In genomic region chr14:22898302-22898894, GRCh38 we compare ENCODE assay signal across 11 cellular contexts. TPM values are rescaled to one million over a fixed set of nuclear protein-coding genes. Genes with fewer than 3 reads are reported as not detected.
DNase-seq lines count a peak whose midpoint lies in the region; TF ChIP-seq lines count a peak whose summit lies in the region.
"Had no signal": no experiment of that assay in that cellular context is flagged by ENCODE, and none has a peak within 500 bp of the region (broad histone marks: within the 10 kb centered on the region; RNA-seq: fewer than 3 reads in every experiment).

No MANE protein-coding gene starts in this region.

- TF ChIP-seq CTCF in vagina (IDR thresholded peaks at IDR 0.05) = no peak

- H3K27me3 ChIP-seq in vagina = no peaks in the 10 kb centered on the region
- H3K27me3 ChIP-seq: left lung had no signal

- peaks cover 0 to 26% of the 10 kb centered on the region in 2 donors for H3K36me3 ChIP-seq in vagina

- no peaks in the 10 kb centered on the region for H3K9me3 ChIP-seq in vagina
- H3K9me3 ChIP-seq: Caco-2, left lung had no signal

- TF ChIP-seq POLR2A in vagina (IDR thresholded peaks at IDR 0.05) = no peak

- no peaks in the 10 kb centered on the region for H3K4me1 ChIP-seq in vagina

- peak; percentile 11 for DNase-seq in stimulated activated CD4-positive, alpha-beta T cell treated with anti-CD3 and anti-CD28 coated beads, Interleukin-4, amount 100 ng/mL, for 24 hours
- DNase-seq in stimulated activated CD4-positive, alpha-beta T cell treated with anti-CD3 and anti-CD28 coated beads, Interleukin-12 subunit alpha, Interleukin-12 subunit beta, amount 100 ng/mL, for 4 hours = no peak
- DNase-seq in amniotic epithelial cell (ENCODE audit: low read depth) (peak; percentile 89), iris pigment epithelial cell (ENCODE audit: low read depth) (peak; percentile 87), vagina (ENCODE audit: extremely low spot score in 2 of 2) (no peak), AG08396 (ENCODE audit: low spot score) (no peak), ureter (ENCODE audit: low spot score) (no peak)
- no peak for DNase-seq in NK-92 treated with Interleukin-12 subunit alpha and Interleukin-12 subunit beta, amount 100 ng/mL, for 24 hours (lab: John Stamatoyannopoulos, UW)
- DNase-seq: Caco-2, left lung had no signal

- no peak overlapping the region for H3K4me3 ChIP-seq in vagina
- H3K4me3 ChIP-seq: left lung, skin epidermis had no signal

- intact Hi-C loops in vagina (cut with DNase I) = no loop called here

- H3K27ac ChIP-seq in vagina = peak overlapping the region; percentile 18
- H3K27ac ChIP-seq: left lung had no signal

RNA-seq across cellular contexts. Expression of gene REM2, which starts 15.4 kb away (rescaled TPM):
- total RNA-seq in vagina (3.9 TPM), ureter (0.18 TPM)

RNA-seq across cellular contexts. Expression of gene RBM23, which starts 20.6 kb away (rescaled TPM):
- total RNA-seq in vagina (68.5 TPM), ureter (84.4 TPM)

RNA-seq across cellular contexts. Expression of gene LRP10, which starts 26.9 kb away (rescaled TPM):
- total RNA-seq in vagina = 137 TPM
- 128 TPM for total RNA-seq in ureter

RNA-seq across cellular contexts. Expression of gene PRMT5, which starts 30.8 kb away (rescaled TPM):
- total RNA-seq in vagina (65.6 TPM), ureter (80.9 TPM)

RNA-seq across cellular contexts. Expression of gene HAUS4, which starts 58.5 kb away (rescaled TPM):
- total RNA-seq in vagina = 65.6 TPM
- total RNA-seq in ureter = 29.2 TPM

Comparison
In these comparisons a context has a peak if more than half of its experiments do, and no peak if none do; other contexts are left out.
1. DNase-seq: peak in stimulated activated CD4-positive, alpha-beta T cell treated with anti-CD3 and anti-CD28 coated beads, Interleukin-4, amount 100 ng/mL, for 24 hours (single experiment), amniotic epithelial cell (single experiment) and iris pigment epithelial cell (single experiment); none in stimulated activated CD4-positive, alpha-beta T cell treated with anti-CD3 and anti-CD28 coated beads, Interleukin-12 subunit alpha, Interleukin-12 subunit beta, amount 100 ng/mL, for 4 hours (single experiment), vagina (0 of 2), NK-92 treated with Interleukin-12 subunit alpha and Interleukin-12 subunit beta, amount 100 ng/mL, for 24 hours (single experiment), AG08396 (single experiment) and ureter (single experiment).